1 cellular context compared by ENCODE assay signal in the genomic region with DNA sequence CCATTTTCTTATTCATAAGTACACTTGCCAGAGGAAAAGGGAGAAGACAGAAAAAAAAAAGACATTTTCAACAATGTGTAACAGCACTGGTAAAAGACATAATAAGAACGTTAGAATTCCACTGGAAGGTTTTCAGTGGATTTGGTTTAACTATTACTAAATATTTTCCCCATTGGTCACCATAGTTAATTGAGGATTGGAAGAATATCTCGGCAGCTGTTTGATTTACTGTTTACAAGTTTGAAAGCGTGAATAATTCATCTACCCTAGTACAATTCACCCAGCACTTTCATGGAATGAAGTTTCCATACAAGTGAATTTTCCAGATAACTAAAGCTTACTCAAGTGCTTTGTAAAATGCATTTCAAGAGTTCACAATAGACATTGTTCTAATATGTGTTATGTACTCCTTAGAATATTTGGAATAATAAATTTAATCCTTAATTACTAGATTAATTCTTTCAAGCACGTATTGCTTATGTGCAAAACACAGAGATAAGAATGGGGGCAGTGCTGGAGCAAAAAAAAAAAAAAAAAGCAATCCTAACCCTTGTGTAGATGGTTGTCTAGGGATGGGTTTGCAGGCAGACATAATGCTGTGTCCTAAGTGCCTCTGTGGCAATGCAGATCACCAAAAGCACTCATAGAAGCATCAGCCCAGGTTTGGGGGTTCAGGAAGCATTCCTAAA.
TF ChIP-seq lines count a peak whose summit lies in the region.

No MANE protein-coding gene starts in this region.

TF ChIP-seq in H1, 55 proteins besides CTCF, POLR2A, EP300 and RAD21 (continued from another document):
- TF ChIP-seq CHD7 (IDR thresholded peaks at IDR 0.05; ENCODE audit: insufficient replicate concordance, low read length): no peak
